Comparison of ENCODE assay signal across 2 cellular contexts in genomic region chr1:880511-880910, GRCh38. TPM values are rescaled to one million over a fixed set of nuclear protein-coding genes. Genes with fewer than 3 reads are reported as not detected.
"Had no signal": no experiment of that assay in that cellular context is flagged by ENCODE, and none has a peak within 500 bp of the region (broad histone marks: within the 10 kb centered on the region; RNA-seq: fewer than 3 reads in every experiment).

No MANE protein-coding gene starts in this region.

RNA-seq across cellular contexts. Expression of gene SAMD11, which starts 43.2 kb away (rescaled TPM):
- total RNA-seq: natural killer cell, subcutaneous adipose tissue had no signal
